10 cellular contexts compared by ENCODE assay signal in genomic region chr9:127959841-127960409, GRCh38. TPM values are rescaled to one million over a fixed set of nuclear protein-coding genes. Genes with fewer than 3 reads are reported as not detected.
DNase-seq lines count a peak whose midpoint lies in the region; ATAC-seq, FAIRE-seq and TF ChIP-seq lines count a peak whose summit lies in the region.
"Had no signal": no experiment of that assay in that cellular context is flagged by ENCODE, and none has a peak within 500 bp of the region (broad histone marks: within the 10 kb centered on the region; RNA-seq: fewer than 3 reads in every experiment).

No MANE protein-coding gene starts in this region.

- in situ Hi-C loops in GM13977 (cut with MboI; ENCODE audit: low pct_unique_long_range_greater_than_20kb, low sequenced_read_pairs, unreplicated experiment): loop anchor here (5.0 kb wide), 1 partner anchor 72 kb away; no protein-coding TSS in a partner anchor

- H2AFZ ChIP-seq in OCI-LY1 (ENCODE audit: low read length): no peak overlapping the region

- no peak for FAIRE-seq in pancreas (lab: Jason Lieb, UNC)

- no peak for DNase-seq in A673 (ENCODE audit: low spot score)
- no peak for DNase-seq in colonic mucosa
- peak in 1 of 6 donors; percentile 13 for DNase-seq in pancreas
- DNase-seq in NCI-H774 (lab: John Stamatoyannopoulos, UW): no peak
- DNase-seq in GM13977 (ENCODE audit: low spot score): no peak
- DNase-seq: islet precursor cell; stimulated activated CD4-positive, alpha-beta T cell treated with anti-CD3 and anti-CD28 coated beads, Interleukin-12 subunit alpha, Interleukin-12 subunit beta, amount 100 ng/mL, for 4 hours had no signal

- H3F3A ChIP-seq in OCI-LY1 (ENCODE audit: insufficient read depth, low read length): no peaks in the 10 kb centered on the region

- intact Hi-C loops in A673 (cut with micrococcal nuclease; ENCODE audit: unreplicated experiment) (no loop called here), colonic mucosa (cut with DNase I) (no loop called here), pancreas (cut with DNase I) (no loop called here)

- CTCF ChIA-PET in A673 (lab: Charles Lee): no interaction called here

- no peaks in the 10 kb centered on the region for H4K20me1 ChIP-seq in OCI-LY1 (ENCODE audit: insufficient read depth, low read length)

- WGBS in pancreas, 2 donors: 90 to 93% methylated on average over 2 of the region's 2 CpGs

- H3K36me3 ChIP-seq in A673 (ENCODE audit: insufficient read depth, low read length, poor library complexity, severe bottlenecking) (no peaks in the 10 kb centered on the region), OCI-LY1 (ENCODE audit: insufficient read depth, low read length) (peaks cover 25% of the 10 kb centered on the region), colonic mucosa (no peaks in the 10 kb centered on the region), pancreas (no peaks in the 10 kb centered on the region)

- peak overlapping the region; percentile 96 for H3K27ac ChIP-seq in A673 (ENCODE audit: low read depth, low read length, poor library complexity, severe bottlenecking)
- peak overlapping the region; percentile 26 for H3K27ac ChIP-seq in OCI-LY1 (ENCODE audit: low read depth, low read length, poor library complexity, severe bottlenecking)
- peak overlapping the region; percentile 59 for H3K27ac ChIP-seq in colonic mucosa
- H3K27ac ChIP-seq in pancreas: peak overlapping the region; percentile 16 to 66 (median 52)

- POLR2A ChIA-PET in A673 (lab: Charles Lee; ENCODE audit: low non-redundant PET): no interaction called here

- no peak for ATAC-seq in pancreas
- ATAC-seq in HG03521 (IDR thresholded peaks at IDR 0.05; ENCODE audit: unreplicated experiment): no peak
- ATAC-seq in HG03139 (IDR thresholded peaks at IDR 0.05; ENCODE audit: unreplicated experiment): no peak

- no peak overlapping the region for H3K4me3 ChIP-seq in A673 (ENCODE audit: low read depth, low read length, poor library complexity, severe bottlenecking)
- no peak overlapping the region for H3K4me3 ChIP-seq in OCI-LY1 (ENCODE audit: low read depth, low read length, poor library complexity, severe bottlenecking)
- no peak overlapping the region for H3K4me3 ChIP-seq in colonic mucosa
- no peak overlapping the region for H3K4me3 ChIP-seq in pancreas

- H3K9ac ChIP-seq in OCI-LY1 (ENCODE audit: low read length) (no peak overlapping the region), colonic mucosa (ENCODE audit: low read depth in 2 of 2, low read length in 2 of 2) (peak overlapping the region; percentile 47 to 68)

- BruUV-seq in A673 (replicated peaks; lab: Mats Ljungman, UMichigan): no TSS peak

- H3K4me2 ChIP-seq in OCI-LY1 (ENCODE audit: low read length): no peak overlapping the region

- H3K4me1 ChIP-seq in A673 (ENCODE audit: insufficient read depth, low read length, poor library complexity, severe bottlenecking): peaks cover 56% of the 10 kb centered on the region
- peaks cover 33% of the 10 kb centered on the region for H3K4me1 ChIP-seq in OCI-LY1 (ENCODE audit: insufficient read depth, low read length, severe bottlenecking)
- peaks cover 26% of the 10 kb centered on the region for H3K4me1 ChIP-seq in colonic mucosa
- H3K4me1 ChIP-seq in pancreas: peaks cover 22 to 41% (median 25%) of the 10 kb centered on the region in 3 donors

- H3K9me3 ChIP-seq in A673 (ENCODE audit: low read depth, low read length, poor library complexity, severe bottlenecking): no peaks in the 10 kb centered on the region
- H3K9me3 ChIP-seq in OCI-LY1 (ENCODE audit: low read length): no peaks in the 10 kb centered on the region
- H3K9me3 ChIP-seq in colonic mucosa: no peaks in the 10 kb centered on the region
- H3K9me3 ChIP-seq in pancreas: no peaks in the 10 kb centered on the region

- H3K79me2 ChIP-seq in OCI-LY1 (ENCODE audit: insufficient read depth, low read length): peaks cover 66% of the 10 kb centered on the region

- no peaks in the 10 kb centered on the region for H3K27me3 ChIP-seq in A673 (replicated peaks; ENCODE audit: insufficient read depth, low read depth, low read length, poor library complexity)
- H3K27me3 ChIP-seq in OCI-LY1 (ENCODE audit: insufficient read depth, low read length): no peaks in the 10 kb centered on the region
- no peaks in the 10 kb centered on the region for H3K27me3 ChIP-seq in colonic mucosa
- no peaks in the 10 kb centered on the region for H3K27me3 ChIP-seq in pancreas

- TF ChIP-seq CTCF in A673 (conservative IDR thresholded peaks at IDR 0.05; ENCODE audit: low read depth, low read length) (no peak), OCI-LY1 (IDR thresholded peaks at IDR 0.05; ENCODE audit: low read length) (no peak), colonic mucosa (IDR thresholded peaks at IDR 0.05) (no peak), pancreas (IDR thresholded peaks at IDR 0.05) (no peak), GM13977 (IDR thresholded peaks at IDR 0.05; ENCODE audit: extremely low read depth, insufficient read depth, missing control alignments) (no peak)

- no peaks in the 10 kb centered on the region for H3K9me2 ChIP-seq in OCI-LY1 (ENCODE audit: low read depth, low read length)

RNA-seq across cellular contexts. Expression of gene EEIG1, which starts 20.9 kb away (rescaled TPM):
- total RNA-seq in A673 (2021) (30.0 and 34.1 TPM in 2 replicates), colonic mucosa (10 to 100 TPM; 72.2 to 95.9 TPM), pancreas (10 to 100 TPM; 47.7 to 85.4 (median 69.1) TPM)
- 10 to 100 TPM; 25.4 to 56.5 TPM for polyA plus RNA-seq in pancreas

RNA-seq across cellular contexts. Expression of gene DPM2, which starts 22.3 kb away (rescaled TPM):
- total RNA-seq in A673 (2021): 51.5 and 52.9 TPM in 2 replicates
- total RNA-seq in colonic mucosa: 10 to 100 TPM; 25.7 to 38.9 TPM
- total RNA-seq in pancreas: 10 to 100 TPM; 19.6 to 34.9 (median 25.5) TPM
- 10 to 100 TPM; 39.0 to 56.8 TPM for polyA plus RNA-seq in pancreas

RNA-seq across cellular contexts. Expression of gene PIP5KL1, which starts 29.3 kb away (rescaled TPM):
- total RNA-seq in A673 (2021) (2.6 and 3.9 TPM in 2 replicates), colonic mucosa (under 1 TPM; 0.85 to 0.89 TPM), pancreas (1 to 10 TPM; 1.0 to 2.2 (median 1.2) TPM)
- 1 to 10 TPM in 1 of 2 donors, under 1 TPM in 1; 0.80 to 2.5 TPM for polyA plus RNA-seq in pancreas

RNA-seq across cellular contexts. Expression of gene ST6GALNAC4, which starts 43.1 kb away (rescaled TPM):
- 11.8 and 15.8 TPM in 2 replicates for total RNA-seq in A673 (2021)
- total RNA-seq in colonic mucosa: 10 to 100 TPM; 25.4 to 66.5 TPM
- 10 to 100 TPM; 25.9 to 66.6 (median 41.3) TPM for total RNA-seq in pancreas
- 10 to 100 TPM; 22.2 to 27.7 TPM for polyA plus RNA-seq in pancreas

Comparison
In these comparisons a context has a peak if more than half of its experiments do, and no peak if none do; other contexts are left out.
1. H3K27ac ChIP-seq: peak in every context shown above with its lines; median percentile 96 in A673; 59 in colonic mucosa; 52 in pancreas; 26 in OCI-LY1.